In genomic region chr2:25265802-25266201, GRCh38 we compare ENCODE assay signal across 14 cellular contexts.
DNase-seq lines count a peak whose midpoint lies in the region; ATAC-seq, FAIRE-seq and TF ChIP-seq lines count a peak whose summit lies in the region.
"Had no signal": no experiment of that assay in that cellular context is flagged by ENCODE, and none has a peak within 500 bp of the region (broad histone marks: within the 10 kb centered on the region; RNA-seq: fewer than 3 reads in every experiment).

No MANE protein-coding gene starts in this region.

- no peaks in the 10 kb centered on the region for H3K27me3 ChIP-seq in right cardiac atrium (ENCODE audit: control insufficient read depth, insufficient read depth)
- no peaks in the 10 kb centered on the region for H3K27me3 ChIP-seq in bronchial epithelial cell (ENCODE audit: control insufficient read depth, insufficient read depth, low read length)
- H3K27me3 ChIP-seq in thyroid gland: no peaks in the 10 kb centered on the region
- H3K27me3 ChIP-seq: BE2C had no signal

- H3K4me3 ChIP-seq in right cardiac atrium (ENCODE audit: low read length) (no peak overlapping the region), bronchial epithelial cell (ENCODE audit: low read depth, low read length) (no peak overlapping the region), thyroid gland (replicated peaks in 1 of 3) (no peak overlapping the region)
- H3K4me3 ChIP-seq: GM23338 had no signal

- no peak for TF ChIP-seq CTCF in bronchial epithelial cell (IDR thresholded peaks at IDR 0.05; ENCODE audit: insufficient read depth, low read length, severe bottlenecking)
- no peak for TF ChIP-seq CTCF in thyroid gland (IDR thresholded peaks at IDR 0.05)

- TF ChIP-seq POLR2A in thyroid gland (IDR thresholded peaks at IDR 0.05): no peak

- H3K36me3 ChIP-seq in bronchial epithelial cell (ENCODE audit: control insufficient read depth, insufficient read depth, low read length) (peaks cover 3% of the 10 kb centered on the region), thyroid gland (peaks cover 0 to 15% of the 10 kb centered on the region in 2 donors)

- intact Hi-C loops in right cardiac atrium (cut with DNase I): no loop called here
- intact Hi-C loops in Right ventricle myocardium inferior (cut with DNase I): no loop called here
- intact Hi-C loops in thyroid gland (cut with DNase I): no loop called here

- H3K27ac ChIP-seq in right cardiac atrium (ENCODE audit: low read length) (no peak overlapping the region), thyroid gland (peak overlapping the region; percentile 29 to 90 (median 79))

- H3K4me1 ChIP-seq in right cardiac atrium (ENCODE audit: control insufficient read depth, insufficient read depth, low read length) (peaks cover 2% of the 10 kb centered on the region), thyroid gland (peaks cover 47 to 49% of the 10 kb centered on the region in 2 donors)

- TF ChIP-seq RAD21 in Ishikawa (IDR thresholded peaks at IDR 0.05; ENCODE audit: low read depth): no peak

- 98% methylated on average over 2 of the region's 2 CpGs for WGBS in right cardiac atrium
- WGBS in thyroid gland, 2 donors: 60 to 65% methylated on average over 2 of the region's 2 CpGs

- ATAC-seq in right cardiac atrium (no peak), Right ventricle myocardium inferior (no peak)
- ATAC-seq: GM23338; stimulated activated memory B cell treated with anti-CD40 and anti-IgM and Interleukin-4, amounts not matched to agents 10 μg/mL and 1 μg/mL and 100 μg/mL, for 72 hours had no signal

- H3K9me3 ChIP-seq in right cardiac atrium (ENCODE audit: control insufficient read depth, low read length) (no peaks in the 10 kb centered on the region), thyroid gland (no peaks in the 10 kb centered on the region)
- H3K9me3 ChIP-seq: BE2C had no signal

- DNase-seq in right cardiac atrium: peak in 2 of 3 donors; percentile 18 to 58
- no peak for DNase-seq in Right ventricle myocardium inferior (ENCODE audit: missing footprints)
- DNase-seq in bronchial epithelial cell (ENCODE audit: low read depth): peak; percentile 20
- peak; percentile 48 to 54 for DNase-seq in thyroid gland
- no peak for DNase-seq in NCI-H1436 treated with DMSO at 0.1 percent for 48 hours (lab: John Stamatoyannopoulos, UW)
- no peak for DNase-seq in hypothalamus (lab: John Stamatoyannopoulos, UW)
- DNase-seq: BE2C, kidney, midbrain, NCI-H446 had no signal

- TF ChIP-seq EP300 in Ishikawa (IDR thresholded peaks at IDR 0.05; ENCODE audit: borderline replicate concordance): no peak

- FAIRE-seq in bronchial epithelial cell (lab: Jason Lieb, UNC): no peak
- FAIRE-seq: kidney, urothelium cell line had no signal

TF ChIP-seq in Ishikawa, 13 proteins besides CTCF, POLR2A, EP300 and RAD21:
- TF ChIP-seq NFIC (IDR thresholded peaks at IDR 0.05) (peak; percentile 78), ZBTB7A (IDR thresholded peaks at IDR 0.05; ENCODE audit: low read depth) (no peak), REST (IDR thresholded peaks at IDR 0.05; ENCODE audit: low read depth) (no peak), CEBPB (IDR thresholded peaks at IDR 0.05) (no peak), FOXM1 (IDR thresholded peaks at IDR 0.05; ENCODE audit: borderline replicate concordance, low read depth) (no peak), TAF1 (IDR thresholded peaks at IDR 0.05; ENCODE audit: low read depth) (no peak)

Comparison
In these comparisons a context has a peak if more than half of its experiments do, and no peak if none do; other contexts are left out.
1. DNase-seq: peak in right cardiac atrium (2 of 3), bronchial epithelial cell (single experiment) and thyroid gland (2 of 2); none in Right ventricle myocardium inferior (single experiment), NCI-H1436 treated with DMSO at 0.1 percent for 48 hours (single experiment) and hypothalamus (0 of 51).